In the genomic region with DNA sequence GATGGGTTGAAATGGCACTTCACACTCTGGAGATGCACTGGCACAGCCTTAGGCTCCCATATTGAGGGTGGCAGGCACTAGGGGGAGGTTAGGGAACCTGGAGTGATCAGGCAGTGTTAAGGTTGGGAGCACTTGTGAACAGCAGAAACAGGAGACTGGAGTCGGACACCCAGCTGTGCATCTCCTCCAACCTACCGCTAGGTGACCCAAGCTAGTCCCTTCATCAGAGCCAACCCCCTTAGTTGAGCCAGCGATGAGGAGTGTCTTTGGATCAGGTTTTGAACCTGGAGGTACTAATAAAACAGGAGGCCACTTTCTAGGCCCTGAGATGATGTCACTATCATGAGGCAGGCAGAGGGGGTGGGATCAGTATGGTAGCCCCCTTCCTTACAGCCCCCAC, we compare ENCODE assay signal across 17 cellular contexts. TPM values are rescaled to one million over a fixed set of nuclear protein-coding genes. Genes with fewer than 3 reads are reported as not detected.
DNase-seq lines count a peak whose midpoint lies in the region; ATAC-seq and TF ChIP-seq lines count a peak whose summit lies in the region.
"Had no signal": no experiment of that assay in that cellular context is flagged by ENCODE, and none has a peak within 500 bp of the region (broad histone marks: within the 10 kb centered on the region; RNA-seq: fewer than 3 reads in every experiment).

No MANE protein-coding gene starts in this region.

- H3K4me1 ChIP-seq in neural progenitor cell, result no peaks in the 10 kb centered on the region
- H3K4me1 ChIP-seq: Peyer's patch had no signal

- H3K27me3 Mint-ChIP-seq in neural progenitor cell (ENCODE audit: insufficient read depth, low read depth), result peaks cover 9% of the 10 kb centered on the region

- no peaks in the 10 kb centered on the region for H4K20me1 ChIP-seq in neural progenitor cell (ENCODE audit: low read depth)

- H3K79me2 ChIP-seq in neural progenitor cell (ENCODE audit: low read depth), result no peaks in the 10 kb centered on the region

- no peaks in the 10 kb centered on the region for H3F3A ChIP-seq in neural progenitor cell (ENCODE audit: low read depth)

- no peak overlapping the region for H3K9ac ChIP-seq in neural progenitor cell
- H3K9ac ChIP-seq: KMS-11, SK-N-SH had no signal

- no peak for ATAC-seq in HG02798 (IDR thresholded peaks at IDR 0.05; ENCODE audit: poor library complexity, unreplicated experiment)
- ATAC-seq: HCT116 had no signal

- H3K4me3 ChIP-seq in neural progenitor cell, result no peak overlapping the region
- H3K4me3 ChIP-seq: Peyer's patch had no signal

- no peak overlapping the region for H3K27ac Mint-ChIP-seq in neural progenitor cell

- H2AFZ ChIP-seq in neural progenitor cell (replicated peaks), result no peak overlapping the region

- no peak overlapping the region for H3K4me2 ChIP-seq in neural progenitor cell
- H3K4me2 ChIP-seq: KMS-11, SK-N-SH had no signal

- H3K9me3 Mint-ChIP-seq in neural progenitor cell, result peaks cover 2% of the 10 kb centered on the region

- DNase-seq in DMS53 (lab: John Stamatoyannopoulos, UW) (peak; percentile 22), DMS53 treated with DMSO at 0.1 percent for 48 hours (lab: John Stamatoyannopoulos, UW; ENCODE audit: unreplicated experiment) (no peak), HT-29 (ENCODE audit: low spot score) (peak; percentile 18), OCI-M1 (lab: John Stamatoyannopoulos, UW) (peak; percentile 23), neural progenitor cell (ENCODE audit: low spot score) (no peak), NCI-H2171 treated with DMSO at 0.1 percent for 48 hours (lab: John Stamatoyannopoulos, UW) (no peak), NCI-H524 (lab: John Stamatoyannopoulos, UW) (no peak)
- DNase-seq: NCI-H1436, NCI-H1930, Peyer's patch, SK-N-SH had no signal

- no peaks in the 10 kb centered on the region for H3K9me3 ChIP-seq in neural progenitor cell (ENCODE audit: low read depth)
- H3K9me3 ChIP-seq: Peyer's patch, SK-N-SH had no signal

- H3K36me3 ChIP-seq in neural progenitor cell, result no peaks in the 10 kb centered on the region
- H3K36me3 ChIP-seq: Peyer's patch had no signal

- H3K4me3 Mint-ChIP-seq in neural progenitor cell, result no peak overlapping the region

- no peaks in the 10 kb centered on the region for H3K36me3 Mint-ChIP-seq in neural progenitor cell

- no peak overlapping the region for H3K27ac ChIP-seq in neural progenitor cell
- H3K27ac ChIP-seq: 22Rv1, KMS-11, Peyer's patch had no signal

- peak; percentile 11 for TF ChIP-seq CTCF in neural progenitor cell (IDR thresholded peaks at IDR 0.05)

- H3K27me3 ChIP-seq in neural progenitor cell, result no peaks in the 10 kb centered on the region
- H3K27me3 ChIP-seq: Peyer's patch had no signal

- H3K4me1 Mint-ChIP-seq in neural progenitor cell, result peaks cover 8% of the 10 kb centered on the region

RNA-seq across cellular contexts. Expression of a gene that starts 1.7 kb away (rescaled TPM):
- not detected in 2 replicates for total RNA-seq in HT-29 (2014; rRNA removed; shearing (Covaris generic))
- total RNA-seq in neural progenitor cell (ENCODE audit: low replicate concordance), result not detected in 2 replicates
- total RNA-seq: M059J, Peyer's patch, Right ventricle myocardium inferior had no signal

RNA-seq across cellular contexts. Expression of a gene that starts 8.0 kb away (rescaled TPM):
- not detected in 2 replicates for total RNA-seq in HT-29 (2014; rRNA removed; shearing (Covaris generic))
- not detected in 2 replicates for total RNA-seq in neural progenitor cell (ENCODE audit: low replicate concordance)
- total RNA-seq: M059J, Peyer's patch, Right ventricle myocardium inferior had no signal

Comparison
In these comparisons a context has a peak if more than half of its experiments do, and no peak if none do; other contexts are left out.
1. DNase-seq: peak in DMS53 (single experiment), HT-29 (single experiment) and OCI-M1 (single experiment); none in DMS53 treated with DMSO at 0.1 percent for 48 hours (single experiment), neural progenitor cell (single experiment), NCI-H2171 treated with DMSO at 0.1 percent for 48 hours (single experiment) and NCI-H524 (0 of 2).